ENCODE assay signal across 34 cellular contexts in genomic region chr11:117434481-117434880, GRCh38.
"Had no signal": no experiment of that assay in that cellular context is flagged by ENCODE, and none has a peak within 500 bp of the region (broad histone marks: within the 10 kb centered on the region; RNA-seq: fewer than 3 reads in every experiment).

No MANE protein-coding gene starts in this region.

- H3K4me3 ChIP-seq: MG63 had no signal

- H3K9me3 ChIP-seq: MG63 had no signal

- DNase-seq: Karpas-422, Kasumi-1, MG63, MM.1S, MV-4-11, NCI-H1048, NCI-H1092, NCI-H1092 treated with DMSO at 0.1 percent for 48 hours, NCI-H1105, NCI-H1105 treated with DMSO at 0.1 percent for 48 hours, NCI-H1417, NCI-H1417 treated with DMSO at 0.1 percent for 48 hours, NCI-H1436, NCI-H1436 treated with DMSO at 0.1 percent for 48 hours, NCI-H146, NCI-H1694, NCI-H1694 treated with DMSO at 0.1 percent for 48 hours, NCI-H187, NCI-H187 treated with DMSO at 0.1 percent for 48 hours, NCI-H1930, NCI-H2029, NCI-H2029 treated with DMSO at 0.1 percent for 48 hours, NCI-H2081, NCI-H2081 treated with DMSO at 0.1 percent for 48 hours, NCI-H2107, NCI-H2171, NCI-H2171 treated with DMSO at 0.1 percent for 48 hours, NCI-H2227 treated with DMSO at 0.1 percent for 48 hours, NCI-H226, NCI-H345, NCI-H446, NCI-H446 treated with DMSO at 0.1 percent for 48 hours, NCI-H510A, NCI-H510A treated with DMSO at 0.1 percent for 48 hours had no signal

- H3K36me3 ChIP-seq: MG63 had no signal
